ENCODE assay signal across 23 cellular contexts in the genomic region with DNA sequence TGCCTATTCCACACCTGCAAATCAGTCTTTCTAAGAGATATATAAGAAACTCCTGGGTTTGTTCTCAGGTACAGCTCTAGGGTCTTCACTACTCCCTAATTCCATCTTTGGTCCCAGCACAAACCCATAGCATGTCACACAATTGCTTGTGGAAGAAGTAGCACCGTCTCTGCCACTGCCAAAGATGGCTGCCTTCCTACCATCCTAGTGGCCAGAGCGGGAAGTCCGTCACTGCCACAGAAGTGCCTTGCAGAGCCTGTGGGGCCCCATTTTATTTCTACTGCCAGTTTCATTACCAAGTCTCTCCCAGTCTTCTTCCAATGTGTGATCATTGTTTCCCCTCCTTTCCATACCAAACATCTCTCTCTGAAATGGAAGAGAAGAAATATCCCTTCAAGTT.
DNase-seq lines count a peak whose midpoint lies in the region; ATAC-seq and TF ChIP-seq lines count a peak whose summit lies in the region.
"Had no signal": no experiment of that assay in that cellular context is flagged by ENCODE, and none has a peak within 500 bp of the region (broad histone marks: within the 10 kb centered on the region; RNA-seq: fewer than 3 reads in every experiment).

No MANE protein-coding gene starts in this region.

- no peaks in the 10 kb centered on the region for H3K9me2 ChIP-seq in Loucy (replicated peaks; ENCODE audit: low read depth, low read length)

- H3K23ac ChIP-seq in trophoblast cell (ENCODE audit: low read length): no peak overlapping the region

- H3K79me2 ChIP-seq in Loucy (ENCODE audit: insufficient read depth, low read length): no peaks in the 10 kb centered on the region
- H3K79me2 ChIP-seq in trophoblast cell (ENCODE audit: control insufficient read depth, insufficient read depth, low read length, poor library complexity): no peaks in the 10 kb centered on the region

- no peak overlapping the region for H3K4me3 Mint-ChIP-seq in stimulated activated naive CD8-positive, alpha-beta T cell treated with anti-CD3 and anti-CD28 coated beads, Interleukin-15, amount 100 ng/mL, for 72 hours
- no peak overlapping the region for H3K4me3 Mint-ChIP-seq in MCF 10A (ENCODE audit: unreplicated experiment)
- H3K4me3 Mint-ChIP-seq: CD14-positive monocyte had no signal

- peak overlapping the region; percentile 89 for H4K91ac ChIP-seq in trophoblast cell (ENCODE audit: low read depth, low read length)

- H3K4me3 ChIP-seq in Loucy (ENCODE audit: low read length, poor library complexity, severe bottlenecking): no peak overlapping the region
- no peak overlapping the region for H3K4me3 ChIP-seq in brain microvascular endothelial cell (ENCODE audit: low read depth, low read length)
- H3K4me3 ChIP-seq in trophoblast cell (ENCODE audit: low read depth, low read length): no peak overlapping the region
- H3K4me3 ChIP-seq: GM23248, SK-N-MC had no signal

- H2BK120ac ChIP-seq in trophoblast cell (ENCODE audit: insufficient read depth, low read length, poor library complexity): peak overlapping the region; percentile 93

- POLR2A ChIA-PET in MCF 10A (lab: Yijun Ruan, JAX): no interaction called here

- ATAC-seq in stimulated activated naive CD8-positive, alpha-beta T cell treated with anti-CD3 and anti-CD28 coated beads, Interleukin-15, amount 100 ng/mL, for 72 hours: no peak
- no peak for ATAC-seq in stimulated activated naive CD8-positive, alpha-beta T cell treated with anti-CD3 and anti-CD28 coated beads, Interleukin-15, Interleukin-2, amounts not matched to agents 100 U/mL and 50 U/mL, for 24 hours

- peaks cover 48% of the 10 kb centered on the region for H3K4me1 Mint-ChIP-seq in stimulated activated naive CD8-positive, alpha-beta T cell treated with anti-CD3 and anti-CD28 coated beads, Interleukin-15, amount 100 ng/mL, for 72 hours
- peaks cover 17% of the 10 kb centered on the region for H3K4me1 Mint-ChIP-seq in MCF 10A (ENCODE audit: insufficient read depth, unreplicated experiment)

- H3K4me2 ChIP-seq in Loucy (ENCODE audit: low read depth, low read length, poor library complexity, severe bottlenecking): no peak overlapping the region
- no peak overlapping the region for H3K4me2 ChIP-seq in trophoblast cell (ENCODE audit: low read length)

- peak overlapping the region; percentile 82 for H3K4ac ChIP-seq in trophoblast cell (ENCODE audit: low read depth, low read length)

- no TSS peak for BruUV-seq in MCF 10A (replicated peaks; lab: Mats Ljungman, UMichigan)

- intact Hi-C loops in MCF 10A (cut with micrococcal nuclease): no loop called here

- peak overlapping the region; percentile 55 to 63 for H3K27ac Mint-ChIP-seq in stimulated activated naive CD8-positive, alpha-beta T cell treated with anti-CD3 and anti-CD28 coated beads, Interleukin-15, amount 100 ng/mL, for 72 hours
- H3K27ac Mint-ChIP-seq in MCF 10A (ENCODE audit: low read depth, unreplicated experiment): no peak overlapping the region
- H3K27ac Mint-ChIP-seq: CD14-positive monocyte had no signal

- no peaks in the 10 kb centered on the region for H3K36me3 ChIP-seq in Loucy (ENCODE audit: insufficient read depth, low read length)
- no peaks in the 10 kb centered on the region for H3K36me3 ChIP-seq in brain microvascular endothelial cell (replicated peaks)
- no peaks in the 10 kb centered on the region for H3K36me3 ChIP-seq in trophoblast cell (ENCODE audit: control insufficient read depth in 1 of 2, insufficient read depth in 2 of 2, low read length in 2 of 2)

- H2BK12ac ChIP-seq in trophoblast cell (ENCODE audit: low read length): peak overlapping the region; percentile 98

- H3K36me3 Mint-ChIP-seq in MCF 10A (ENCODE audit: insufficient read depth, unreplicated experiment): no peaks in the 10 kb centered on the region
- H3K36me3 Mint-ChIP-seq: CD14-positive monocyte had no signal

- peak overlapping the region; percentile 81 for H2BK5ac ChIP-seq in trophoblast cell (ENCODE audit: low read depth, low read length, poor library complexity)

- DNase-seq in stimulated activated naive CD8-positive, alpha-beta T cell treated with anti-CD3 and anti-CD28 coated beads, Interleukin-15, amount 100 ng/mL, for 72 hours: no peak
- no peak for DNase-seq in stimulated activated naive CD8-positive, alpha-beta T cell treated with anti-CD3 and anti-CD28 coated beads, Interleukin-15, Interleukin-2, amounts not matched to agents 100 U/mL and 50 U/mL, for 24 hours
- no peak for DNase-seq in brain microvascular endothelial cell
- DNase-seq in trophoblast cell: no peak
- no peak for DNase-seq in MCF 10A (ENCODE audit: unreplicated experiment)
- DNase-seq in DMS79 (lab: John Stamatoyannopoulos, UW): no peak
- no peak for DNase-seq in SKM-1 treated with dmso at 0.1 percent for 144 hours (lab: John Stamatoyannopoulos, UW; ENCODE audit: unreplicated experiment)
- DNase-seq: EL, GF-D8, GM23248, IMR-90, MM.1S, NCI-H1048, NCI-H1436, NCI-H187 treated with DMSO at 0.1 percent for 48 hours, NCI-H2107, NCI-H446 treated with DMSO at 0.1 percent for 48 hours, NCI-H526 treated with DMSO at 0.1 percent for 48 hours, SHP77 treated with DMSO at 0.1 percent for 48 hours had no signal

- peak overlapping the region; percentile 99 for H2AK5ac ChIP-seq in trophoblast cell (ENCODE audit: low read length)

- peak; percentile 12; the same call in 1 of the 2 replicates for TF ChIP-seq CTCF in Loucy (conservative IDR thresholded peaks at IDR 0.05; ENCODE audit: low read length)
- peak; percentile 13 for TF ChIP-seq CTCF in brain microvascular endothelial cell (IDR thresholded peaks at IDR 0.05; ENCODE audit: low read depth, low read length, missing control alignments)
- TF ChIP-seq CTCF in MCF 10A (IDR thresholded peaks at IDR 0.05; ENCODE audit: unreplicated experiment): no peak

- H3K9ac ChIP-seq in Loucy (ENCODE audit: low read depth, low read length, poor library complexity, severe bottlenecking): no peak overlapping the region
- H3K9ac ChIP-seq in trophoblast cell (ENCODE audit: low read length): no peak overlapping the region
- H3K9ac ChIP-seq: GM23248 had no signal

- no CpG with 5 or more reads among the region's 3 CpGs for WGBS in trophoblast cell (ENCODE audit: extremely low coverage, insufficient coverage, insufficient read length)

- H3K4me1 ChIP-seq in Loucy (ENCODE audit: insufficient read depth, low read length, poor library complexity, severe bottlenecking): peaks cover 21% of the 10 kb centered on the region
- H3K4me1 ChIP-seq in trophoblast cell (ENCODE audit: control insufficient read depth in 1 of 2, insufficient read depth in 2 of 2, low read length in 2 of 2): peaks cover 19 to 25% of the 10 kb centered on the region in 2 experiments

- H3K9me3 Mint-ChIP-seq in stimulated activated naive CD8-positive, alpha-beta T cell treated with anti-CD3 and anti-CD28 coated beads, Interleukin-15, amount 100 ng/mL, for 72 hours: peaks cover 0 to 4% of the 10 kb centered on the region in 2 donors
- no peaks in the 10 kb centered on the region for H3K9me3 Mint-ChIP-seq in MCF 10A (ENCODE audit: unreplicated experiment)

- H3F3A ChIP-seq in Loucy (ENCODE audit: low read depth): no peaks in the 10 kb centered on the region

- no peak overlapping the region for H4K12ac ChIP-seq in trophoblast cell (ENCODE audit: low read depth, low read length)

- H3K27me3 Mint-ChIP-seq in stimulated activated naive CD8-positive, alpha-beta T cell treated with anti-CD3 and anti-CD28 coated beads, Interleukin-15, amount 100 ng/mL, for 72 hours: no peaks in the 10 kb centered on the region
- no peaks in the 10 kb centered on the region for H3K27me3 Mint-ChIP-seq in MCF 10A (ENCODE audit: insufficient read depth, unreplicated experiment)

- H3K27me3 ChIP-seq in Loucy (ENCODE audit: insufficient read depth, low read length, poor library complexity, severe bottlenecking) (no peaks in the 10 kb centered on the region), brain microvascular endothelial cell (replicated peaks) (no peaks in the 10 kb centered on the region), trophoblast cell (ENCODE audit: insufficient read depth, low read length) (no peaks in the 10 kb centered on the region)

- CTCF ChIA-PET in MCF 10A (lab: Yijun Ruan, JAX): no interaction called here

- peaks cover 27% of the 10 kb centered on the region for H3K79me1 ChIP-seq in trophoblast cell (ENCODE audit: low read length)

- H3K27ac ChIP-seq in brain microvascular endothelial cell: no peak overlapping the region
- no peak overlapping the region for H3K27ac ChIP-seq in trophoblast cell (ENCODE audit: low read depth, low read length)
- H3K27ac ChIP-seq: GM23248, RWPE1, SK-N-MC had no signal

- H3K14ac ChIP-seq in trophoblast cell (ENCODE audit: low read length): peak overlapping the region; percentile 77

- H4K8ac ChIP-seq in trophoblast cell (ENCODE audit: low read depth, low read length): peak overlapping the region; percentile 73

- H2AFZ ChIP-seq in Loucy (ENCODE audit: low read length) (no peak overlapping the region), trophoblast cell (ENCODE audit: insufficient read depth, low read length, poor library complexity) (no peak overlapping the region)
- H2AFZ ChIP-seq: GM23248 had no signal

- no peaks in the 10 kb centered on the region for H3K9me3 ChIP-seq in Loucy (ENCODE audit: insufficient read depth, low read depth, low read length)
- no peaks in the 10 kb centered on the region for H3K9me3 ChIP-seq in trophoblast cell (ENCODE audit: insufficient read depth, low read depth, low read length)

- peak overlapping the region; percentile 86 for H3K18ac ChIP-seq in trophoblast cell (ENCODE audit: low read length)

- in situ Hi-C loops in brain microvascular endothelial cell (cut with HindIII; ENCODE audit: low pct_ligation_motif_present, low sequenced_read_pairs): no loop called here

- no peaks in the 10 kb centered on the region for H4K20me1 ChIP-seq in Loucy (ENCODE audit: insufficient read depth, low read length, poor library complexity, severe bottlenecking)
